In genomic region chr20:62980970-62981369, GRCh38 we compare ENCODE assay signal across 9 cellular contexts. TPM values are rescaled to one million over a fixed set of nuclear protein-coding genes. Genes with fewer than 3 reads are reported as not detected.
A peak's percentile ranks its signal among the peaks of the same experiment; 100 is the strongest.
DNase-seq lines count a peak whose midpoint lies in the region; ATAC-seq and TF ChIP-seq lines count a peak whose summit lies in the region.
"Had no signal": no experiment of that assay in that cellular context is flagged by ENCODE, and none has a peak within 500 bp of the region (broad histone marks: within the 10 kb centered on the region; RNA-seq: fewer than 3 reads in every experiment).

No MANE protein-coding gene starts in this region.

- peaks cover 50 to 68% of the 10 kb centered on the region in 2 donors for H3K27me3 Mint-ChIP-seq in CD8-positive, alpha-beta memory T cell
- peaks cover 18% of the 10 kb centered on the region for H3K27me3 Mint-ChIP-seq in glutamatergic neuron (ENCODE audit: unreplicated experiment)

- DNase-seq in CD8-positive, alpha-beta memory T cell: peak in 4 of 5 donors; percentile 17 to 69 (median 30)
- peak; percentile 33 for DNase-seq in NCI-H1092 treated with DMSO at 0.1 percent for 48 hours (lab: John Stamatoyannopoulos, UW)
- DNase-seq in activated CD4-positive, alpha-beta T cell treated with anti-CD3 and anti-CD28 coated beads for 4 hours: peak; percentile 18 to 22
- DNase-seq in glutamatergic neuron: peak; percentile 59

- peak overlapping the region in 5 of 7 donors; percentile 11 to 55 (median 41) for H3K4me3 Mint-ChIP-seq in CD8-positive, alpha-beta memory T cell
- no peak overlapping the region for H3K4me3 Mint-ChIP-seq in glutamatergic neuron (ENCODE audit: unreplicated experiment)

- peaks cover 0 to 1% (median 0%) of the 10 kb centered on the region in 3 donors for H3K36me3 Mint-ChIP-seq in CD8-positive, alpha-beta memory T cell
- no peaks in the 10 kb centered on the region for H3K36me3 Mint-ChIP-seq in glutamatergic neuron (ENCODE audit: unreplicated experiment)

- no peaks in the 10 kb centered on the region for H3K9me3 Mint-ChIP-seq in CD8-positive, alpha-beta memory T cell
- peaks cover 24% of the 10 kb centered on the region for H3K9me3 Mint-ChIP-seq in glutamatergic neuron (ENCODE audit: unreplicated experiment)

- H3K4me1 Mint-ChIP-seq in CD8-positive, alpha-beta memory T cell: peaks cover 27 to 62% (median 29%) of the 10 kb centered on the region in 3 donors
- peaks cover 44% of the 10 kb centered on the region for H3K4me1 Mint-ChIP-seq in glutamatergic neuron (ENCODE audit: low read depth, unreplicated experiment)

- ATAC-seq in HG02763 (IDR thresholded peaks at IDR 0.05; ENCODE audit: unreplicated experiment) (no peak), GM19351 (IDR thresholded peaks at IDR 0.05; ENCODE audit: unreplicated experiment) (no peak), GM21423 (IDR thresholded peaks at IDR 0.05; ENCODE audit: unreplicated experiment) (no peak), HG03159 (IDR thresholded peaks at IDR 0.05; ENCODE audit: unreplicated experiment) (no peak)

- CTCF ChIA-PET in CD8-positive, alpha-beta memory T cell (lab: Charles Lee): interaction anchor here (1.0 to 2.6 kb wide), 3 partner anchors 9 to 28 kb away, joined by 3 to 18 read pairs (median 7); no protein-coding TSS in a partner anchor

- H3K9me3 ChIP-seq in CD8-positive, alpha-beta memory T cell (ENCODE audit: low read length): no peaks in the 10 kb centered on the region

- H3K36me3 ChIP-seq in CD8-positive, alpha-beta memory T cell (ENCODE audit: insufficient read depth, low read length): no peaks in the 10 kb centered on the region

- H3K4me1 ChIP-seq in CD8-positive, alpha-beta memory T cell (ENCODE audit: insufficient read depth, low read length): peaks cover 54% of the 10 kb centered on the region

- no peak for TF ChIP-seq CTCF in glutamatergic neuron (IDR thresholded peaks at IDR 0.05; ENCODE audit: partially characterized antibody, unreplicated experiment)

- H3K27me3 ChIP-seq in CD8-positive, alpha-beta memory T cell (ENCODE audit: insufficient read depth, low read length, poor library complexity, severe bottlenecking): peaks cover 42% of the 10 kb centered on the region

- H3K27ac Mint-ChIP-seq in CD8-positive, alpha-beta memory T cell: peak overlapping the region in 3 of 8 donors; percentile 29 to 56 (median 34)
- H3K27ac Mint-ChIP-seq in glutamatergic neuron (ENCODE audit: unreplicated experiment): no peak overlapping the region

- POLR2A ChIA-PET in CD8-positive, alpha-beta memory T cell (lab: Charles Lee): no interaction called here

- H3K4me3 ChIP-seq in CD8-positive, alpha-beta memory T cell (ENCODE audit: low read length): no peak overlapping the region
- H3K4me3 ChIP-seq: smooth muscle cell had no signal

- H3K27ac ChIP-seq in CD8-positive, alpha-beta memory T cell (ENCODE audit: low read depth, low read length): no peak overlapping the region

RNA-seq across cellular contexts. Expression of gene BHLHE23, which starts 25.8 kb away (rescaled TPM):
- total RNA-seq in CD8-positive, alpha-beta memory T cell: not detected
- not detected for polyA plus RNA-seq in CD8-positive, alpha-beta memory T cell
- total RNA-seq in glutamatergic neuron (ENCODE audit: unreplicated experiment): 23.9 TPM
- total RNA-seq: smooth muscle cell had no signal
- polyA plus RNA-seq: smooth muscle cell had no signal

RNA-seq across cellular contexts. Expression of gene SLC17A9, which starts 28.5 kb away (rescaled TPM):
- 10 to 100 TPM; 26.4 to 26.8 TPM for total RNA-seq in CD8-positive, alpha-beta memory T cell
- polyA plus RNA-seq in CD8-positive, alpha-beta memory T cell: 1.0 TPM
- total RNA-seq in glutamatergic neuron (ENCODE audit: unreplicated experiment): 1.8 TPM

RNA-seq across cellular contexts. Expression of gene GID8, which starts 43.0 kb away (rescaled TPM):
- total RNA-seq in CD8-positive, alpha-beta memory T cell: 10 to 100 TPM; 44.9 to 45.5 TPM
- polyA plus RNA-seq in CD8-positive, alpha-beta memory T cell: 19.0 TPM
- 57.8 TPM for total RNA-seq in glutamatergic neuron (ENCODE audit: unreplicated experiment)

RNA-seq across cellular contexts. Expression of gene DIDO1, which starts 54.7 kb away (rescaled TPM):
- total RNA-seq in CD8-positive, alpha-beta memory T cell: 10 to 100 TPM; 55.3 to 57.3 TPM
- 39.0 TPM for polyA plus RNA-seq in CD8-positive, alpha-beta memory T cell
- 77.8 TPM for total RNA-seq in glutamatergic neuron (ENCODE audit: unreplicated experiment)

Comparison
In these comparisons a context has a peak if more than half of its experiments do, and no peak if none do; other contexts are left out.
1. RNA of gene BHLHE23, which starts 25.8 kb away (total RNA-seq): 23.9 TPM in glutamatergic neuron (single experiment); not detected in CD8-positive, alpha-beta memory T cell; every median in the first group is over 10 times any median in the second.
2. Peak in every context shown above with its lines, with median percentiles within 50 percentile points of each other: DNase-seq.